ENCODE assay signal across 21 cellular contexts in the genomic region with DNA sequence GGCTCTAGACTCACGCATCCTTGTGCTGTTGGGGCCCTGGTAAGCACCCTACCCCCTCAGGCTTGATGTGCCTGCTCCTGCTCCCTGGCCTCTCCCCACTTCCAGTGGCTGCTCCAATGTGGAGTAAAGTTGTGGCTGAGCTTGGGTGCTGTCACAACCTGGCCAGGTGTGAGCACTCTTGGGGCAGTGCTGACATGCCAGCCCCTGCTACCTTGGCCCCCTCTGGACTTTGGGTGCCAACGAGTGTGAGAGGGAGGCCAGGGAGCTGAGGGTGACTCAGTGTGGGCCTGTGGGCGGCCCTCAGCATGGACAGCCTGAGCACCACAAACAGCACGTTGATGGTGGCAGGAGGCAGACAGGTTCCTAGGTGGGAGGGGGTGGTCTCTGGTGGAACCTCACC.
"Had no signal": no experiment of that assay in that cellular context is flagged by ENCODE, and none has a peak within 500 bp of the region (broad histone marks: within the 10 kb centered on the region; RNA-seq: fewer than 3 reads in every experiment).

No MANE protein-coding gene starts in this region.

- H3K27me3 ChIP-seq: MG63, SJCRH30 had no signal

- H3K36me3 ChIP-seq: MG63, SJCRH30 had no signal

- H3K4me3 ChIP-seq: MG63, SJCRH30 had no signal

- DNase-seq: IMR-90, Karpas-422, KG1, MG63, NCI-H1092, NCI-H1105 treated with DMSO at 0.1 percent for 48 hours, NCI-H1417 treated with DMSO at 0.1 percent for 48 hours, NCI-H146, NCI-H1694 treated with DMSO at 0.1 percent for 48 hours, NCI-H1930, NCI-H2081, NCI-H2107, NCI-H2227 treated with DMSO at 0.1 percent for 48 hours, NCI-H524, NCI-H526 treated with DMSO at 0.1 percent for 48 hours, NCI-H748 treated with DMSO at 0.1 percent for 48 hours, SHP77 treated with DMSO at 0.1 percent for 48 hours, SJCRH30 had no signal

- H3K27ac ChIP-seq: RWPE1, SJCRH30 had no signal

- H3K4me1 ChIP-seq: SJCRH30 had no signal

- H3K9me3 ChIP-seq: MG63, SJCRH30 had no signal

- ATAC-seq: HepG2, SK-N-SH treated with all-trans-retinoic acid at 6 μM for 48 hours had no signal
